ENCODE assay signal across 22 cellular contexts in genomic region chr19:19747357-19748220, GRCh38. TPM values are rescaled to one million over a fixed set of nuclear protein-coding genes. Genes with fewer than 3 reads are reported as not detected.
A peak's percentile ranks its signal among the peaks of the same experiment; 100 is the strongest.
DNase-seq lines count a peak whose midpoint lies in the region; ATAC-seq and TF ChIP-seq lines count a peak whose summit lies in the region.
"Had no signal": no experiment of that assay in that cellular context is flagged by ENCODE, and none has a peak within 500 bp of the region (broad histone marks: within the 10 kb centered on the region; RNA-seq: fewer than 3 reads in every experiment).

No MANE protein-coding gene starts in this region.

- H3K4me1 ChIP-seq in right atrium auricular region: no peaks in the 10 kb centered on the region
- H3K4me1 ChIP-seq in osteoblast (ENCODE audit: insufficient read depth, low read length): no peaks in the 10 kb centered on the region
- no peaks in the 10 kb centered on the region for H3K4me1 ChIP-seq in BE2C
- H3K4me1 ChIP-seq: BLaER1 had no signal

- ATAC-seq in Right ventricle myocardium inferior: no peak
- ATAC-seq in GM21515 (IDR thresholded peaks at IDR 0.05; ENCODE audit: unreplicated experiment): no peak
- no peak for ATAC-seq in HG03342 (IDR thresholded peaks at IDR 0.05; ENCODE audit: unreplicated experiment)
- no peak for ATAC-seq in GM18867 (IDR thresholded peaks at IDR 0.05; ENCODE audit: unreplicated experiment)

- H2AFZ ChIP-seq in osteoblast (ENCODE audit: low read length): no peak overlapping the region
- H2AFZ ChIP-seq: GM23248 had no signal

- H3K27ac ChIP-seq in right atrium auricular region: no peak overlapping the region
- no peak overlapping the region for H3K27ac ChIP-seq in coronary artery
- H3K27ac ChIP-seq in osteoblast (ENCODE audit: low read depth, low read length): no peak overlapping the region
- H3K27ac ChIP-seq: BLaER1, GM23248, KMS-11 had no signal

- DNase-seq in right atrium auricular region (ENCODE audit: low spot score): peak; percentile 52
- no peak for DNase-seq in Right ventricle myocardium inferior (ENCODE audit: missing footprints)
- DNase-seq in coronary artery (ENCODE audit: low spot score): peak; percentile 57
- DNase-seq in osteoblast (ENCODE audit: insufficient read length, low spot score, missing footprints): peak; percentile 66
- DNase-seq in BE2C: no peak
- DNase-seq: CD4-positive, CD25-positive, alpha-beta regulatory T cell; DMS79; EL; GDM1; GM23248; H9; MM.1S; NCI-H2029; NCI-H2227 treated with DMSO at 0.1 percent for 48 hours; NCI-H526 treated with DMSO at 0.1 percent for 48 hours; RPMI8226; SHP77 had no signal

- intact Hi-C loops in Right ventricle myocardium inferior (cut with DNase I): no loop called here

- H3K4me3 ChIP-seq in right atrium auricular region (no peak overlapping the region), coronary artery (no peak overlapping the region), osteoblast (ENCODE audit: insufficient read depth, low read length) (no peak overlapping the region), BE2C (ENCODE audit: low read depth, low read length) (no peak overlapping the region)
- H3K4me3 ChIP-seq: BLaER1, GM23248 had no signal

- no peak overlapping the region for H3K4me2 ChIP-seq in osteoblast (ENCODE audit: insufficient read depth, low read length)
- H3K4me2 ChIP-seq: BLaER1, KMS-11 had no signal

- H3K79me2 ChIP-seq in osteoblast (ENCODE audit: insufficient read depth, low read length): no peaks in the 10 kb centered on the region

- H3K36me3 ChIP-seq in right atrium auricular region (no peaks in the 10 kb centered on the region), osteoblast (ENCODE audit: insufficient read depth, low read length) (no peaks in the 10 kb centered on the region), BE2C (no peaks in the 10 kb centered on the region)
- H3K36me3 ChIP-seq: BLaER1 had no signal

- H3K9me3 ChIP-seq in right atrium auricular region: no peaks in the 10 kb centered on the region
- H3K9me3 ChIP-seq in osteoblast (ENCODE audit: low read depth, low read length): no peaks in the 10 kb centered on the region
- no peaks in the 10 kb centered on the region; the same call in 1 of the 2 replicates for H3K9me3 ChIP-seq in BE2C
- H3K9me3 ChIP-seq: BLaER1 had no signal

- no peaks in the 10 kb centered on the region for H4K20me1 ChIP-seq in osteoblast (ENCODE audit: insufficient read depth, low read length)
- H4K20me1 ChIP-seq: BLaER1 had no signal

- TF ChIP-seq CTCF in right atrium auricular region (IDR thresholded peaks at IDR 0.05) (no peak), coronary artery (IDR thresholded peaks at IDR 0.05) (no peak), osteoblast (IDR thresholded peaks at IDR 0.05; ENCODE audit: extremely low read depth, low read depth, low read length) (no peak), BE2C (IDR thresholded peaks at IDR 0.05; ENCODE audit: low read depth, low read length) (no peak)

- no peaks in the 10 kb centered on the region for H3K27me3 ChIP-seq in right atrium auricular region
- no peaks in the 10 kb centered on the region for H3K27me3 ChIP-seq in osteoblast (ENCODE audit: insufficient read depth, low read length)
- no peaks in the 10 kb centered on the region for H3K27me3 ChIP-seq in BE2C
- H3K27me3 ChIP-seq: BLaER1 had no signal

RNA-seq across cellular contexts. Expression of gene ZNF14, which starts 14.7 kb away (rescaled TPM):
- total RNA-seq in right atrium auricular region (1 to 10 TPM; 2.8 to 4.6 TPM), Right ventricle myocardium inferior (3.6 TPM), osteoblast (6.5 and 7.4 TPM in 2 replicates)
- 5.4 TPM for polyA plus RNA-seq in BE2C (2012; ENCODE audit: insufficient read depth, insufficient read length, low read depth)

Comparison
In these comparisons a context has a peak if more than half of its experiments do, and no peak if none do; other contexts are left out.
1. DNase-seq: peak in right atrium auricular region (single experiment), coronary artery (single experiment) and osteoblast (single experiment); none in Right ventricle myocardium inferior (single experiment) and BE2C (single experiment).